ENCODE assay signal across 35 cellular contexts in the genomic region with DNA sequence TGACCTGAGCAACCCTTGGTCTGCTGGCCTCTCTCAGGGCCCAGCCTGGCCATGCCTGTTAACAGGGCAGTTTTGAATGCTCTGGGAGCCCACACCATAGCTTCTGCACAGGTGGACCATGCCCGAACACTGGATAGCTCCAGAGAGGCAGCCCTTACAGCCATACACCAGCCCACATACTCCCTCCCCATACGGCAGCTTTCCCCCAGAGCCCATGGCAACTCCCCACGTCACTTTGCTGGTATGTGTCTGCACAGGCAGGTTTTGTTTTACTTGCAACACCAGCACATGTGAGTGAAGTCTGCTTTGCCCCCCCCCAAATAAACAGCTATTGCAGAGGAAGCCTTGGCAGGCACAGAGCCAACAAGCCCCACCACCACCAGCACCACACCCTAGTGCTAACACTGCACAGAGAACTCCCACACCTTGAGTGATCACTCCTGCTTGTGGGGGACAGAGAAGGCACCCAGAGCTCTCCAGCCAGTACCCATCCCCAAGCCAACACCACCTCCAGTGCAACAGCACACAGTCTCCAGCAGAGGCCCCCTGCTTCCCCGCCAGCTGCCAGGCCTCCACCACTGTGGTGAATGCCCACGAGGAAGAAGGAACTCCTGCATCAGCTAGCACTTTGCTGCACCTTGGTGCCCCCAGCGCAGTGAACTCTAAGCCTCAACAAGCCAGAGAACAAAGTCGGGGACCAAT.
DNase-seq lines count a peak whose midpoint lies in the region; ATAC-seq, FAIRE-seq and TF ChIP-seq lines count a peak whose summit lies in the region.
"Had no signal": no experiment of that assay in that cellular context is flagged by ENCODE, and none has a peak within 500 bp of the region (broad histone marks: within the 10 kb centered on the region; RNA-seq: fewer than 3 reads in every experiment).

No MANE protein-coding gene starts in this region.

- intact Hi-C loops in HCT116 (cut with micrococcal nuclease) (no loop called here), HepG2 (cut with micrococcal nuclease; ENCODE audit: unreplicated experiment) (no loop called here), sigmoid colon (cut with DNase I) (no loop called here)

- H3K4me3 Mint-ChIP-seq in WTC11: no peak overlapping the region
- H3K4me3 Mint-ChIP-seq: activated CD4-positive, alpha-beta T cell treated with anti-CD3 and anti-CD28 coated beads, Interleukin-2, amount 10 ng/mL, durations not matched to agents 24 days and 14 days; activated naive CD8-positive, alpha-beta T cell treated with anti-CD3 and anti-CD28 coated beads, Interleukin-2, amount 10 ng/mL, durations not matched to agents 7 days and 5 days; B cell; dendritic cell treated with granulocyte-macrophage colony-stimulating factor and Interleukin-4, amounts not matched to agents 40 ng/mL and 50 ng/mL, for 4 days; immature natural killer cell; T-helper 2 cell treated with Interferon-gamma antibody and Interleukin-4, amounts not matched to agents 5 μg/mL and 100 μg/mL, for 36 hours had no signal

- H3K36me3 ChIP-seq in HCT116 (ENCODE audit: control insufficient read depth in 1 of 2, insufficient read depth in 2 of 2, low read length in 2 of 2): no peaks in the 10 kb centered on the region
- H3K36me3 ChIP-seq in HepG2 (replicated peaks in 1 of 2; ENCODE audit: control insufficient read depth in 1 of 2, insufficient read depth in 2 of 2, low read length in 2 of 2): no peaks in the 10 kb centered on the region
- H3K36me3 ChIP-seq in sigmoid colon: no peaks in the 10 kb centered on the region
- H3K36me3 ChIP-seq: gastroesophageal sphincter, left lung, uterus had no signal

- H4K20me1 ChIP-seq in HCT116 (ENCODE audit: insufficient read depth) (no peaks in the 10 kb centered on the region), HepG2 (ENCODE audit: insufficient read depth, low read length) (no peaks in the 10 kb centered on the region)

- POLR2A ChIA-PET in HCT116 (lab: Charles Lee): no interaction called here
- POLR2A ChIA-PET in WTC11 (lab: Charles Lee): no interaction called here
- POLR2A ChIA-PET in HepG2 (lab: Yijun Ruan, JAX): no interaction called here

- ATAC-seq in HCT116 (peak; percentile 55; the same call in 1 of the 2 replicates), WTC11 (peak; percentile 83), HepG2 (peak; percentile 89), GM19035 (IDR thresholded peaks at IDR 0.05; ENCODE audit: unreplicated experiment) (no peak)
- ATAC-seq: gastroesophageal sphincter, left lung, psoas muscle, SK-N-SH treated with all-trans-retinoic acid at 6 μM for 48 hours had no signal

- BruUV-seq in HCT116 (replicated peaks; lab: Mats Ljungman, UMichigan): no TSS peak
- BruUV-seq in HepG2 (replicated peaks; lab: Mats Ljungman, UMichigan): no TSS peak

- no peak overlapping the region for H3K27ac ChIP-seq in 22Rv1
- H3K27ac ChIP-seq in HCT116 (ENCODE audit: low read depth, low read length): no peak overlapping the region
- H3K27ac ChIP-seq in HepG2 (ENCODE audit: extremely low read length, insufficient read depth, low read length): no peak overlapping the region
- H3K27ac ChIP-seq in sigmoid colon: no peak overlapping the region
- H3K27ac ChIP-seq: gastroesophageal sphincter, hepatocyte, left lung, psoas muscle, uterus, VCaP had no signal

- no peak for FAIRE-seq in HepG2 (lab: Jason Lieb, UNC)
- FAIRE-seq: astrocyte, endometrium, G401.6 had no signal

- H3K4me2 ChIP-seq in HCT116 (ENCODE audit: low read length) (no peak overlapping the region), HepG2 (ENCODE audit: low read depth, low read length) (no peak overlapping the region)
- H3K4me2 ChIP-seq: hepatocyte had no signal

- TF ChIP-seq EP300 in HepG2 (IDR thresholded peaks at IDR 0.05; ENCODE audit: low read depth in 2 of 2, low read length in 2 of 2) (no peak), HepG2 (CRISPR knock-in tag; IDR thresholded peaks at IDR 0.05; ENCODE audit: borderline replicate concordance) (no peak), sigmoid colon (IDR thresholded peaks at IDR 0.05) (no peak)

- H3K27me3 ChIP-seq in HCT116 (ENCODE audit: insufficient read depth, low read length): no peaks in the 10 kb centered on the region
- no peaks in the 10 kb centered on the region for H3K27me3 ChIP-seq in HepG2 (ENCODE audit: control insufficient read depth in 1 of 2, insufficient read depth in 2 of 2, low read length in 2 of 2)
- H3K27me3 ChIP-seq in sigmoid colon: no peaks in the 10 kb centered on the region
- H3K27me3 ChIP-seq: gastroesophageal sphincter, hepatocyte, left lung, uterus had no signal

- no peak overlapping the region for H2AFZ ChIP-seq in HCT116 (ENCODE audit: low read depth, low read length, poor library complexity, severe bottlenecking)
- no peak overlapping the region for H2AFZ ChIP-seq in HepG2 (ENCODE audit: low read length)
- H2AFZ ChIP-seq: hepatocyte had no signal

- no peak for TF ChIP-seq RAD21 in HCT116 (IDR thresholded peaks at IDR 0.05; ENCODE audit: low read depth)
- TF ChIP-seq RAD21 in HepG2 (CRISPR knock-in tag; IDR thresholded peaks at IDR 0.05): no peak

- peaks cover 12% of the 10 kb centered on the region for H3K36me3 Mint-ChIP-seq in WTC11
- H3K36me3 Mint-ChIP-seq: activated naive CD8-positive, alpha-beta T cell treated with anti-CD3 and anti-CD28 coated beads, Interleukin-2, amount 10 ng/mL, durations not matched to agents 7 days and 5 days had no signal

- CTCF ChIA-PET in HCT116 (lab: Charles Lee): interaction anchor here (1.3 kb wide), 1 partner anchor 9 kb away, joined by 5 read pairs; no protein-coding TSS in a partner anchor
- CTCF ChIA-PET in WTC11 (lab: Charles Lee): interaction anchor here (0.7 to 1.6 kb wide), 4 partner anchors 9 to 377 kb away, joined by 3 to 5 read pairs (median 4); no protein-coding TSS in a partner anchor
- CTCF ChIA-PET in HepG2 (lab: Yijun Ruan, JAX; ENCODE audit: low intra/inter-chr PET ratio, low total read pairs): no interaction called here

- H3K27me3 Mint-ChIP-seq in WTC11 (ENCODE audit: low read depth): no peaks in the 10 kb centered on the region; the same call in 1 of the 2 replicates
- H3K27me3 Mint-ChIP-seq: activated CD4-positive, alpha-beta T cell treated with anti-CD3 and anti-CD28 coated beads, Interleukin-2, amount 10 ng/mL, durations not matched to agents 24 days and 14 days; B cell; dendritic cell treated with granulocyte-macrophage colony-stimulating factor and Interleukin-4, amounts not matched to agents 40 ng/mL and 50 ng/mL, for 4 days had no signal

- no peak overlapping the region for H3K4me3 ChIP-seq in HCT116 (replicated peaks in 1 of 2; ENCODE audit: low read depth in 1 of 2, low read length in 2 of 2)
- no peak overlapping the region for H3K4me3 ChIP-seq in HepG2 (replicated peaks in 1 of 3; ENCODE audit: insufficient read depth in 1 of 3, low read depth in 2 of 3, low read length in 3 of 3)
- H3K4me3 ChIP-seq in sigmoid colon: no peak overlapping the region
- H3K4me3 ChIP-seq: gastroesophageal sphincter, hepatocyte, left lung, psoas muscle, uterus had no signal

- RAD21 ChIA-PET in HCT116 (lab: Charles Lee; ENCODE audit: low non-redundant PET in 1 of 2, low total read pairs in 2 of 2, uncharacterized antibody in 2 of 2, unreplicated experiment in 2 of 2): no interaction called here

- no peak for TF ChIP-seq POLR2A in HCT116 (IDR thresholded peaks at IDR 0.05; ENCODE audit: borderline replicate concordance, extremely low read depth, insufficient read depth, insufficient read length)
- no peak for TF ChIP-seq POLR2A in HepG2 (IDR thresholded peaks at IDR 0.05; ENCODE audit: insufficient read depth in 1 of 2, low read depth in 2 of 2, low read length in 2 of 2)
- TF ChIP-seq POLR2A in sigmoid colon (IDR thresholded peaks at IDR 0.05): no peak

- H3K9me3 ChIP-seq in HCT116 (ENCODE audit: control insufficient read depth in 1 of 2, insufficient read depth in 1 of 2, low read depth in 1 of 2, low read length in 2 of 2) (no peaks in the 10 kb centered on the region), HepG2 (ENCODE audit: low read length) (no peaks in the 10 kb centered on the region), sigmoid colon (peaks cover 0 to 4% (median 0%) of the 10 kb centered on the region in 4 donors)
- H3K9me3 ChIP-seq: psoas muscle, uterus had no signal

- H3K4me1 Mint-ChIP-seq in WTC11: no peaks in the 10 kb centered on the region
- H3K4me1 Mint-ChIP-seq: activated CD4-positive, alpha-beta T cell treated with anti-CD3 and anti-CD28 coated beads, Interleukin-2, amount 10 ng/mL, durations not matched to agents 24 days and 14 days; activated naive CD8-positive, alpha-beta T cell treated with anti-CD3 and anti-CD28 coated beads, Interleukin-2, amount 10 ng/mL, durations not matched to agents 7 days and 5 days; B cell; immature natural killer cell had no signal

- H3K4me1 ChIP-seq in HCT116 (ENCODE audit: control insufficient read depth in 1 of 2, insufficient read depth in 2 of 2, low read length in 2 of 2) (no peaks in the 10 kb centered on the region), HepG2 (ENCODE audit: insufficient read depth, low read length) (no peaks in the 10 kb centered on the region), sigmoid colon (no peaks in the 10 kb centered on the region)
- H3K4me1 ChIP-seq: gastroesophageal sphincter, left lung, psoas muscle, uterus had no signal

- H3K27ac Mint-ChIP-seq in WTC11: no peak overlapping the region
- H3K27ac Mint-ChIP-seq: activated CD4-positive, alpha-beta T cell treated with anti-CD3 and anti-CD28 coated beads, Interleukin-2, amount 10 ng/mL, durations not matched to agents 24 days and 14 days; activated naive CD8-positive, alpha-beta T cell treated with anti-CD3 and anti-CD28 coated beads, Interleukin-2, amount 10 ng/mL, durations not matched to agents 7 days and 5 days; B cell; dendritic cell treated with granulocyte-macrophage colony-stimulating factor and Interleukin-4, amounts not matched to agents 40 ng/mL and 50 ng/mL, for 4 days; immature natural killer cell; T-helper 2 cell treated with Interferon-gamma antibody and Interleukin-4, amounts not matched to agents 5 μg/mL and 100 μg/mL, for 36 hours had no signal

- H3K79me2 ChIP-seq in HCT116 (ENCODE audit: insufficient read depth, low read length): no peaks in the 10 kb centered on the region
- H3K79me2 ChIP-seq in HepG2 (ENCODE audit: insufficient read depth, low read length): no peaks in the 10 kb centered on the region
- H3K79me2 ChIP-seq: hepatocyte had no signal

- 3% methylated on average over 5 of the region's 7 CpGs for WGBS in HepG2 (ENCODE audit: low lambda C conversion rate)
- WGBS in sigmoid colon, 2 donors: 87 to 89% methylated on average over 7 of the region's 7 CpGs

- no peak overlapping the region for H3K9ac ChIP-seq in HCT116 (ENCODE audit: low read length)
- H3K9ac ChIP-seq in HepG2 (ENCODE audit: insufficient read depth, low read depth, low read length): no peak overlapping the region

- no peak for DNase-seq in HCT116 (ENCODE audit: low read depth, low spot score)
- no peak for DNase-seq in WTC11 (ENCODE audit: low spot score)
- DNase-seq in HepG2 (ENCODE audit: low spot score): no peak
- no peak for DNase-seq in UCSD-AML1 (lab: John Stamatoyannopoulos, UW; ENCODE audit: unreplicated experiment)
- DNase-seq in NCI-H2171 (lab: John Stamatoyannopoulos, UW): no peak
- no peak for DNase-seq in sigmoid colon
- DNase-seq: activated CD4-positive, alpha-beta T cell treated with anti-CD3 and anti-CD28 coated beads, Interleukin-2, amount 10 ng/mL, durations not matched to agents 24 days and 14 days; activated effector memory CD4-positive, alpha-beta T cell treated with anti-CD3 and anti-CD28 coated beads, Interleukin-2, amount 50 U/mL, for 16 hours; activated naive CD8-positive, alpha-beta T cell treated with anti-CD3 and anti-CD28 coated beads, Interleukin-2, amount 10 ng/mL, durations not matched to agents 7 days and 5 days; activated T-cell treated with anti-CD3 and anti-CD28 coated beads, Interleukin-2, amount 50 U/mL, for 1 hour; central memory CD4-positive, alpha-beta T cell; DMS153; immature natural killer cell; NCI-H1092 treated with DMSO at 0.1 percent for 48 hours; NCI-H1930; NCI-H2227 treated with DMSO at 0.1 percent for 48 hours; NCI-H774; nucleus accumbens; psoas muscle; RPMI8226; stimulated activated naive CD4-positive, alpha-beta T cell treated with Interleukin-2 at 50 U/mL for 16 hours; uterus had no signal

- H3K9me3 Mint-ChIP-seq in WTC11: peaks cover 46% of the 10 kb centered on the region

- H3K9me2 ChIP-seq in HCT116 (ENCODE audit: insufficient read depth): no peaks in the 10 kb centered on the region

- TF ChIP-seq CTCF in 22Rv1 (IDR thresholded peaks at IDR 0.05) (peak; percentile 8; the same call in 1 of the 2 replicates), HCT116 (IDR thresholded peaks at IDR 0.05 in 2 of 3, conservative IDR thresholded peaks at IDR 0.05 in 1 of 3; ENCODE audit: borderline replicate concordance in 1 of 3, insufficient read depth in 1 of 3, low read depth in 2 of 3, low read length in 2 of 3) (0 out of 6 replicates have a peak, but pooled peaks of 1 of the 3 experiments have one; percentile 11), WTC11 (IDR thresholded peaks at IDR 0.05) (no peak), HepG2 (CRISPR knock-in tag; IDR thresholded peaks at IDR 0.05) (no peak), sigmoid colon (IDR thresholded peaks at IDR 0.05) (no peak)

- in situ Hi-C loops in HepG2 (cut with HindIII; ENCODE audit: extremely low pct_ligation_motif_present, low pct_unique_long_range_greater_than_20kb): no loop called here
